22 cellular contexts compared by ENCODE assay signal in genomic region chr13:97493471-97493870, GRCh38.
"Had no signal": no experiment of that assay in that cellular context is flagged by ENCODE, and none has a peak within 500 bp of the region (broad histone marks: within the 10 kb centered on the region; RNA-seq: fewer than 3 reads in every experiment).

No MANE protein-coding gene starts in this region.

- H3K4me3 Mint-ChIP-seq: activated naive CD4-positive, alpha-beta T cell treated with anti-CD3 and anti-CD28 coated beads for 36 hours; activated naive CD8-positive, alpha-beta T cell treated with anti-CD3 and anti-CD28 coated beads for 36 hours; brain; effector memory CD8-positive, alpha-beta T cell; memory B cell; naive thymus-derived CD4-positive, alpha-beta T cell had no signal

- H3K27me3 Mint-ChIP-seq: progenitor cell of endocrine pancreas had no signal

- H3K27ac Mint-ChIP-seq: activated naive CD4-positive, alpha-beta T cell treated with anti-CD3 and anti-CD28 coated beads for 36 hours; activated naive CD8-positive, alpha-beta T cell treated with anti-CD3 and anti-CD28 coated beads for 36 hours; effector memory CD8-positive, alpha-beta T cell; memory B cell; progenitor cell of endocrine pancreas had no signal

- ATAC-seq: effector memory CD8-positive, alpha-beta T cell; naive thymus-derived CD4-positive, alpha-beta T cell had no signal

- H3K9me3 Mint-ChIP-seq: effector memory CD8-positive, alpha-beta T cell had no signal

- H3K36me3 Mint-ChIP-seq: activated naive CD8-positive, alpha-beta T cell treated with anti-CD3 and anti-CD28 coated beads for 36 hours; brain had no signal

- H3K4me1 Mint-ChIP-seq: activated naive CD8-positive, alpha-beta T cell treated with anti-CD3 and anti-CD28 coated beads for 36 hours; brain; memory B cell had no signal

- DNase-seq: activated CD4-positive, alpha-beta T cell treated with anti-CD3 and anti-CD28 coated beads for 4 hours; activated CD4-positive, alpha-beta T cell treated with anti-CD3 and anti-CD28 coated beads, Interleukin-2, amount 50 U/mL, for 4 hours; activated CD8-positive, alpha-beta memory T cell treated with anti-CD3 and anti-CD28 coated beads for 24 hours; activated effector memory CD4-positive, alpha-beta T cell treated with Interleukin-2 at 50 U/mL for 16 hours; activated naive CD4-positive, alpha-beta T cell treated with anti-CD3 and anti-CD28 coated beads for 36 hours; activated naive CD8-positive, alpha-beta T cell treated with anti-CD3 and anti-CD28 coated beads for 36 hours; cortex of kidney; effector memory CD8-positive, alpha-beta T cell; head of caudate nucleus; hippocampal formation; midbrain; naive thymus-derived CD4-positive, alpha-beta T cell; ovary; right lobe of liver; stimulated activated CD4-positive, alpha-beta T cell treated with anti-CD3 and anti-CD28 coated beads, Interleukin-2, amount 100 ng/mL, for 48 hours; stimulated activated naive CD4-positive, alpha-beta T cell treated with Interleukin-2 at 50 U/mL for 16 hours; testis; transverse colon had no signal

- H3K4me3 ChIP-seq: ascending aorta, ovary, right lobe of liver, testis, transverse colon had no signal
